ENCODE assay signal across 1 cellular context in the genomic region with DNA sequence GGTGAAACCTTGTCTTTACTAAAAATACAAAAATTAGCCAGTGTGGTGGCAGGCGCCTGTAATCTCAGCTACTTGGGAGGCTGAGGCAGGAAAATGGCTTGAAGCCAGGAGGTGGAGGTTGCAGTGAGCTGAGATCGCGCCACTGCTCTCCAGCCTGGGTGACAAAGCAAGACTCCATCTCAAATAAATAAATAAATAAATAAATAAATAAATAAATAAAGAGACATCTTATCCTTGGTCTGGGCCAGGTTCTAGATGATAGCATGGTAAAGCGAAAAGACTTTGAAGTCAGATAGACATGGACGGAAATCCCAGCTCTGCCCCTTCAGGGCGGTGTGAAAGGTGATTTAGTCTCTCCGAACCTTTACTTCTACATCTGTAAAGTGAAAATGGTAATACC. TPM values are rescaled to one million over a fixed set of nuclear protein-coding genes. Genes with fewer than 3 reads are reported as not detected.
"Had no signal": no experiment of that assay in that cellular context is flagged by ENCODE, and none has a peak within 500 bp of the region (broad histone marks: within the 10 kb centered on the region; RNA-seq: fewer than 3 reads in every experiment).

No MANE protein-coding gene starts in this region.

RNA-seq across cellular contexts. Expression of a gene that starts 33.2 kb away (rescaled TPM):
- polyA plus RNA-seq: GM12878 had no signal
